Comparison of ENCODE assay signal across 33 cellular contexts in the genomic region with DNA sequence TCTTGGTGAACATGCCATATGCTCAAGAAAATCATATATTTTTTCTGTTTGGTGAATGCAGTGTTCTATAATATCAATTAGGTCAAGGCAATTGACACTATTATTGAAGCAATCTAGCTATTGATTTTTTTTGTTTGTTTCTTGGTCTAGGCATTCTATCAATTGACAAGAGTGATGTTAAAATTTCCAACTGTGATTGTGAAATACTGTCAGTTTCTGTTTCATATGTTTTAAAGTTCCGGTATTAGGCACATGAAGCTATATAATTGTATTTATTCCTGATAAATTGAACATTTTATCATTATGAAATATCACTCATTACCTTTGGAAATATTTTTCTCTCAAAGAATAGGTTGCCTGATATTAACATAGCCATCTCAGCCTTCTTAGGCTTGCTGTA.
"Had no signal": no experiment of that assay in that cellular context is flagged by ENCODE, and none has a peak within 500 bp of the region (broad histone marks: within the 10 kb centered on the region; RNA-seq: fewer than 3 reads in every experiment).

No MANE protein-coding gene starts in this region.

- DNase-seq: activated effector memory CD4-positive, alpha-beta T cell treated with anti-CD3 and anti-CD28 coated beads, Interleukin-2, amount 50 U/mL, for 16 hours; activated effector memory CD4-positive, alpha-beta T cell treated with Interleukin-2 at 50 U/mL for 16 hours; activated gamma-delta T cell; activated gamma-delta T cell treated with Interleukin-2 at 50 U/mL for 16 hours; activated naive CD4-positive, alpha-beta T cell; activated naive CD4-positive, alpha-beta T cell treated with anti-CD3 and anti-CD28 coated beads for 36 hours; activated naive CD4-positive, alpha-beta T cell treated with anti-CD3 and anti-CD28 coated beads, Interleukin-2, amount 10 ng/mL, durations not matched to agents 7 days and 5 days; activated naive CD4-positive, alpha-beta T cell treated with anti-CD3 and anti-CD28 coated beads, Interleukin-2, amount 50 U/mL, for 16 hours; activated naive CD4-positive, alpha-beta T cell treated with Interleukin-2 at 50 U/mL for 16 hours; activated naive CD8-positive, alpha-beta T cell treated with anti-CD3 and anti-CD28 coated beads for 36 hours; activated naive CD8-positive, alpha-beta T cell treated with anti-CD3 and anti-CD28 coated beads, Interleukin-2, amount 10 ng/mL, durations not matched to agents 7 days and 5 days; activated naive CD8-positive, alpha-beta T cell treated with anti-CD3 and anti-CD28 coated beads, Interleukin-2, amount 50 U/mL, for 24 hours; activated T-cell treated with anti-CD3 and anti-CD28 coated beads, Interleukin-2, amount 50 U/mL, for 1 hour; activated T-cell treated with anti-CD3 and anti-CD28 coated beads, Interleukin-2, amount 50 U/mL, for 24 hours; activated T-cell treated with anti-CD3 and anti-CD28 coated beads, Interleukin-2, amount 50 U/mL, for 4 hours; activated T-cell treated with anti-CD3 and anti-CD28 coated beads, Interleukin-2, amount 50 U/mL, for 48 hours; activated T-cell treated with anti-CD3 and anti-CD28 coated beads, Interleukin-2, amount 50 U/mL, for 72 hours; adrenal gland; amniotic stem cell; amygdala; anterior cingulate cortex; aorta; body of pancreas; caudate nucleus; central memory CD4-positive, alpha-beta T cell; cerebellar nuclear complex had no signal

- FAIRE-seq: astrocyte, bronchial epithelial cell had no signal

- H3K4me1 ChIP-seq: adrenal gland, ascending aorta, body of pancreas, breast epithelium had no signal

- H3K27ac ChIP-seq: adrenal gland, ascending aorta, body of pancreas, breast epithelium, cardiac muscle cell had no signal

- H3K4me3 ChIP-seq: adrenal gland, ascending aorta, body of pancreas, breast epithelium, cardiac muscle cell had no signal

- H3K36me3 ChIP-seq: adrenal gland, ascending aorta, cardiac muscle cell had no signal

- ATAC-seq: activated naive CD4-positive, alpha-beta T cell treated with anti-CD3 and anti-CD28 coated beads, Interleukin-2, amount 50 U/mL, for 72 hours; activated naive CD8-positive, alpha-beta T cell treated with anti-CD3 and anti-CD28 coated beads, Interleukin-2, amount 50 U/mL, for 24 hours; activated T-cell treated with anti-CD3 and anti-CD28 coated beads, Interleukin-2, amount 50 U/mL, for 4 hours; activated T-cell treated with anti-CD3 and anti-CD28 coated beads, Interleukin-2, amount 50 U/mL, for 72 hours; activated T-helper 17 cell treated with anti-CD3 and anti-CD28 coated beads, Interleukin-2, amount 50 U/mL, for 72 hours; body of pancreas had no signal

- H3K27me3 ChIP-seq: adrenal gland, ascending aorta, body of pancreas, breast epithelium, cardiac muscle cell had no signal

- H3K9me3 ChIP-seq: adrenal gland, ascending aorta, body of pancreas had no signal
